ENCODE assay signal across 8 cellular contexts in the genomic region with DNA sequence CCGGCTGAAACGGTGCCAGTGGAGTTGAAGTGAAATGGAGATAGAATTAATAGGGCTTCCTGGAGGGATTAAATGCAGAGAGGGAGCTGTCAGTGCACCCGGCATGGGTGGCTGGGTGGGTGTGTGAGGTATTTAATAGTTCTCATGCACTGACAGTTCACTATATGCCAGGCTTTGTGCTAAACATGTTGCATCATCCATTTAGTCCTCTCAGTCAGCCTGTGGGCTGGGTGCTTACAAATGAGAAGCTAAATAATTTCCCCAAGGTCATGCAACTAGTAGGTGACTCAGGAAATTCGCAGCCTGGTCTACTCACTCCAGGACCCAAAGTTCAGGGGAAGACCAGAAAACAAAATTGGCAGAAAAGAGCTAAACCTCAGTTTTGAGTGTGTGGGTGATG.
DNase-seq lines count a peak whose midpoint lies in the region; ATAC-seq lines count a peak whose summit lies in the region.

No MANE protein-coding gene starts in this region.

- peak; percentile 9 for DNase-seq in Daoy (ENCODE audit: low read depth)
- peak; percentile 60 for DNase-seq in activated CD8-positive, alpha-beta memory T cell treated with anti-CD3 and anti-CD28 coated beads, Interleukin-2, amount 50 U/mL, for 48 hours
- DNase-seq in non-pigmented ciliary epithelial cell (ENCODE audit: low read depth), result peak; percentile 49
- DNase-seq in Kasumi-1 (lab: John Stamatoyannopoulos, UW), result no peak
- DNase-seq in NCI-H69 (lab: John Stamatoyannopoulos, UW), result no peak
- no peak for DNase-seq in NCI-H1436 (lab: John Stamatoyannopoulos, UW)

- peak; percentile 59 for ATAC-seq in HG03108 (IDR thresholded peaks at IDR 0.05; ENCODE audit: unreplicated experiment)
- no peak for ATAC-seq in HG02973 (IDR thresholded peaks at IDR 0.05; ENCODE audit: unreplicated experiment)

Comparison
In these comparisons a context has a peak if more than half of its experiments do, and no peak if none do; other contexts are left out.
1. DNase-seq: peak in Daoy (single experiment), activated CD8-positive, alpha-beta memory T cell treated with anti-CD3 and anti-CD28 coated beads, Interleukin-2, amount 50 U/mL, for 48 hours (single experiment) and non-pigmented ciliary epithelial cell (single experiment); none in Kasumi-1 (0 of 2), NCI-H69 (single experiment) and NCI-H1436 (single experiment).